Comparison of ENCODE assay signal across 8 cellular contexts in genomic region chr15:59997070-59997701, GRCh38. TPM values are rescaled to one million over a fixed set of nuclear protein-coding genes. Genes with fewer than 3 reads are reported as not detected.
DNase-seq lines count a peak whose midpoint lies in the region; ATAC-seq lines count a peak whose summit lies in the region.

No MANE protein-coding gene starts in this region.

- H3K27ac Mint-ChIP-seq in naive thymus-derived CD4-positive, alpha-beta T cell = peak overlapping the region in 2 of 9 donors; percentile 10 to 69

- H3K27me3 ChIP-seq in naive thymus-derived CD4-positive, alpha-beta T cell (ENCODE audit: control insufficient read depth in 2 of 2, insufficient read depth in 2 of 2, low read length in 2 of 2) = peaks cover 41 to 85% of the 10 kb centered on the region in 2 donors

- ATAC-seq in GM18502 (IDR thresholded peaks at IDR 0.05; ENCODE audit: poor library complexity, unreplicated experiment) (peak; percentile 64), HG02610 (IDR thresholded peaks at IDR 0.05; ENCODE audit: unreplicated experiment) (peak; percentile 58)
- peak; percentile 70 for ATAC-seq in naive thymus-derived CD4-positive, alpha-beta T cell

- H3K4me3 ChIP-seq in naive thymus-derived CD4-positive, alpha-beta T cell (ENCODE audit: low read length) = no peak overlapping the region

- POLR2A ChIA-PET in naive thymus-derived CD4-positive, alpha-beta T cell (lab: Charles Lee) = interaction anchor here (1.1 to 1.8 kb wide), 2 partner anchors 21 to 130 kb away, joined by 3 to 7 read pairs; no protein-coding TSS in a partner anchor

- H3K27me3 Mint-ChIP-seq in naive thymus-derived CD4-positive, alpha-beta T cell = peaks cover 87 to 98% (median 93%) of the 10 kb centered on the region in 5 donors

- no peak overlapping the region for H3K27ac ChIP-seq in naive thymus-derived CD4-positive, alpha-beta T cell (ENCODE audit: low read depth, low read length)

- peaks cover 7 to 19% of the 10 kb centered on the region in 2 donors for H3K4me1 ChIP-seq in naive thymus-derived CD4-positive, alpha-beta T cell (ENCODE audit: control insufficient read depth in 2 of 2, insufficient read depth in 2 of 2, low read length in 2 of 2)

- peaks cover 0 to 43% (median 11%) of the 10 kb centered on the region in 11 donors for H3K9me3 Mint-ChIP-seq in naive thymus-derived CD4-positive, alpha-beta T cell

- peaks cover 0 to 7% (median 0%) of the 10 kb centered on the region in 3 experiments for H3K9me3 ChIP-seq in naive thymus-derived CD4-positive, alpha-beta T cell (ENCODE audit: control insufficient read depth in 2 of 3, low read length in 3 of 3)

- H3K36me3 Mint-ChIP-seq in naive thymus-derived CD4-positive, alpha-beta T cell = peaks cover 0 to 10% (median 5%) of the 10 kb centered on the region in 5 donors

- intact Hi-C loops in naive thymus-derived CD4-positive, alpha-beta T cell (cut with micrococcal nuclease) = loop anchor here (1.0 to 5.0 kb wide), 6 partner anchors 9 to 330 kb away; no protein-coding TSS in a partner anchor

- H3K4me3 Mint-ChIP-seq in naive thymus-derived CD4-positive, alpha-beta T cell = peak overlapping the region; percentile 32 to 82 (median 48)

- H3K4me1 Mint-ChIP-seq in naive thymus-derived CD4-positive, alpha-beta T cell = peaks cover 24 to 73% (median 48%) of the 10 kb centered on the region in 7 donors

- CTCF ChIA-PET in naive thymus-derived CD4-positive, alpha-beta T cell (lab: Charles Lee) = interaction anchor here (0.7 to 1.1 kb wide), 3 partner anchors 9 to 131 kb away, joined by 3 read pairs; no protein-coding TSS in a partner anchor

- DNase-seq in NCI-H2227 treated with DMSO at 0.1 percent for 48 hours (lab: John Stamatoyannopoulos, UW) = peak; percentile 17
- DNase-seq in activated gamma-delta T cell treated with Interleukin-2 at 50 U/mL for 16 hours = peak; percentile 33
- DNase-seq in naive thymus-derived CD4-positive, alpha-beta T cell = peak in 5 of 9 donors; percentile 34 to 74 (median 51)
- no peak for DNase-seq in SIG-M5 treated with dmso at 0.1 percent for 504 hours (lab: John Stamatoyannopoulos, UW; ENCODE audit: unreplicated experiment)
- no peak for DNase-seq in LoVo (ENCODE audit: low spot score)
- DNase-seq in epidermal melanocyte (ENCODE audit: insufficient read length, low spot score) = no peak

- no peaks in the 10 kb centered on the region for H3K36me3 ChIP-seq in naive thymus-derived CD4-positive, alpha-beta T cell (ENCODE audit: control insufficient read depth in 2 of 3, insufficient read depth in 3 of 3, low read length in 3 of 3)

RNA-seq across cellular contexts. Expression of gene FOXB1, which starts 6.9 kb away (rescaled TPM):
- total RNA-seq in naive thymus-derived CD4-positive, alpha-beta T cell = under 1 TPM in 4 of 5 experiments, not detected in 1; 0.12 to 0.97 (median 0.27) TPM
- under 1 TPM in 1 of 2 donors, not detected in 1; 0.91 TPM for polyA plus RNA-seq in naive thymus-derived CD4-positive, alpha-beta T cell

Comparison
In these comparisons a context has a peak if more than half of its experiments do, and no peak if none do; other contexts are left out.
1. DNase-seq: peak in NCI-H2227 treated with DMSO at 0.1 percent for 48 hours (single experiment), activated gamma-delta T cell treated with Interleukin-2 at 50 U/mL for 16 hours (single experiment) and naive thymus-derived CD4-positive, alpha-beta T cell (5 of 9); none in SIG-M5 treated with dmso at 0.1 percent for 504 hours (single experiment), LoVo (single experiment) and epidermal melanocyte (single experiment).
2. Peak in every context shown above with its lines, with median percentiles within 50 percentile points of each other: ATAC-seq.